1 cellular context compared by ENCODE assay signal in genomic region chr10:81874878-81875679, GRCh38.
TF ChIP-seq lines count a peak whose summit lies in the region.

Gene NRG3, plus strand, starts transcription at chr10:81875194.

TF ChIP-seq in HEK293, 187 proteins besides CTCF, POLR2A, EP300 and RAD21 (continued from another document):
- TF ChIP-seq ZNF280D (tag by site-specific recombination; IDR thresholded peaks at IDR 0.05) (no peak), MYNN (tag by site-specific recombination; IDR thresholded peaks at IDR 0.05; ENCODE audit: borderline replicate concordance) (no peak)
